ENCODE assay signal across 2 cellular contexts in genomic region chr13:111867657-111868056, GRCh38.
TF ChIP-seq lines count a peak whose summit lies in the region.

No MANE protein-coding gene starts in this region.

TF ChIP-seq in HepG2, 621 proteins besides CTCF, POLR2A, EP300 and RAD21:
- TF ChIP-seq ELK4 (CRISPR knock-in tag; IDR thresholded peaks at IDR 0.05; ENCODE audit: borderline replicate concordance) (no peak), ZNF383 (CRISPR knock-in tag; IDR thresholded peaks at IDR 0.05; ENCODE audit: borderline replicate concordance) (no peak), SETDB1 (CRISPR knock-in tag; IDR thresholded peaks at IDR 0.05; ENCODE audit: borderline replicate concordance) (no peak), ZNF713 (CRISPR knock-in tag; IDR thresholded peaks at IDR 0.05) (no peak), JARID2 (CRISPR knock-in tag; IDR thresholded peaks at IDR 0.05; ENCODE audit: insufficient replicate concordance) (no peak), ATF7-NPFF (CRISPR knock-in tag; IDR thresholded peaks at IDR 0.05; ENCODE audit: low read depth) (no peak), SAP130 (CRISPR knock-in tag; IDR thresholded peaks at IDR 0.05; ENCODE audit: low read depth) (no peak), KIAA2018 (CRISPR knock-in tag; IDR thresholded peaks at IDR 0.05; ENCODE audit: borderline replicate concordance) (no peak), MAFF (IDR thresholded peaks at IDR 0.05; ENCODE audit: low read depth, low read length) (peak; percentile 65), NR2F6 (IDR thresholded peaks at IDR 0.05) (no peak), NR2F6 (CRISPR knock-in tag; IDR thresholded peaks at IDR 0.05) (no peak), ZNF362 (CRISPR knock-in tag; IDR thresholded peaks at IDR 0.05; ENCODE audit: borderline replicate concordance) (no peak), MAFK (conservative IDR thresholded peaks at IDR 0.05 in 1 of 2, IDR thresholded peaks at IDR 0.05 in 1 of 2; ENCODE audit: low read length in 2 of 2) (peak; percentile 54 to 70), ZFP1 (CRISPR knock-in tag; IDR thresholded peaks at IDR 0.05) (no peak)

TF ChIP-seq in A549, 52 proteins besides CTCF, POLR2A, EP300 and RAD21 (continued from another document):
- TF ChIP-seq NFE2L2 (conservative IDR thresholded peaks at IDR 0.05; ENCODE audit: low read length) (no peak), ELK1 (IDR thresholded peaks at IDR 0.05; ENCODE audit: low read depth, low read length) (no peak)
